In the genomic region with DNA sequence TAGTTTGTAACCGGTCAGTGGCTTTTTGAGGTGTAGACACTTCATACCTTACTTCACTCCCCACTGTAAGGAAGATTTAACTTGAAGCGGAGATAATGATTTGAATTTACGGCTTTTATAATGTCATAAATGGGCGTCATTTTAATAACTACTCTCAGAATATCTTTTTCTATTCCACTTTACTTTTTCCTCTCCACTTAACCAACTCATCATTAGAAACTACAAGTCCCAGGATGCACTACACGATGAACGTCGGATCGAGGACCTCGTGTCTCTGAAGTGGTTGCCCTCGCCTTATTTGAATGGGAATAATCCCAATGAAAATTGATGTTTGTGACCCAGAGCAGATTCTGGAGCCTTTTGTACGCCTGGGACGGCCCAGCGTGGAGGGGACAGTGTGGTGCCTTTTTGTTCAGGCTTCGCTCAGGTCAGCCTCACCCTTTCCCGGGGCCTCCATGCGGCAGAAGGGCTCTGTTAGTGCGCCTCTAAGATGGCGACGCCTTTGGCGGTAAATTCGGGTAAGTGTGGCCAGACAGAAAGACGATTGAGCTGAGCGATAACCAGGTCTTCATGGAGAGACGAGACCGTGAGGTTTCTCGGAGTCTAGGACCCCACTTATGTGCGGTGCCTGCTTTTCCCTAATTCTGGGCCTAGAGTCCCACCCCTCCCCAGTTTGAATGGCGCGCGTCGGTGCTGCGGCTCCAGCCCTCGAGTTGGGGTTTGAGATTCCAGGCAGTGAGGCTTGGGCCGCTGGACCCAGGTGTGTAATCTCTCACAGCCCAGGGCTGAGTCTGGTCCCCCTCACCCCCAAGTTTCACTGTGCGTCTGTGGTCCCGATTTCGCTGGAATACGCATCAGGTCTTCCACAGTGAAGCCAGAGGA, we compare ENCODE assay signal across 8 cellular contexts. TPM values are rescaled to one million over a fixed set of nuclear protein-coding genes. Genes with fewer than 3 reads are reported as not detected.
DNase-seq lines count a peak whose midpoint lies in the region; ATAC-seq and TF ChIP-seq lines count a peak whose summit lies in the region.

A gene with protein sequence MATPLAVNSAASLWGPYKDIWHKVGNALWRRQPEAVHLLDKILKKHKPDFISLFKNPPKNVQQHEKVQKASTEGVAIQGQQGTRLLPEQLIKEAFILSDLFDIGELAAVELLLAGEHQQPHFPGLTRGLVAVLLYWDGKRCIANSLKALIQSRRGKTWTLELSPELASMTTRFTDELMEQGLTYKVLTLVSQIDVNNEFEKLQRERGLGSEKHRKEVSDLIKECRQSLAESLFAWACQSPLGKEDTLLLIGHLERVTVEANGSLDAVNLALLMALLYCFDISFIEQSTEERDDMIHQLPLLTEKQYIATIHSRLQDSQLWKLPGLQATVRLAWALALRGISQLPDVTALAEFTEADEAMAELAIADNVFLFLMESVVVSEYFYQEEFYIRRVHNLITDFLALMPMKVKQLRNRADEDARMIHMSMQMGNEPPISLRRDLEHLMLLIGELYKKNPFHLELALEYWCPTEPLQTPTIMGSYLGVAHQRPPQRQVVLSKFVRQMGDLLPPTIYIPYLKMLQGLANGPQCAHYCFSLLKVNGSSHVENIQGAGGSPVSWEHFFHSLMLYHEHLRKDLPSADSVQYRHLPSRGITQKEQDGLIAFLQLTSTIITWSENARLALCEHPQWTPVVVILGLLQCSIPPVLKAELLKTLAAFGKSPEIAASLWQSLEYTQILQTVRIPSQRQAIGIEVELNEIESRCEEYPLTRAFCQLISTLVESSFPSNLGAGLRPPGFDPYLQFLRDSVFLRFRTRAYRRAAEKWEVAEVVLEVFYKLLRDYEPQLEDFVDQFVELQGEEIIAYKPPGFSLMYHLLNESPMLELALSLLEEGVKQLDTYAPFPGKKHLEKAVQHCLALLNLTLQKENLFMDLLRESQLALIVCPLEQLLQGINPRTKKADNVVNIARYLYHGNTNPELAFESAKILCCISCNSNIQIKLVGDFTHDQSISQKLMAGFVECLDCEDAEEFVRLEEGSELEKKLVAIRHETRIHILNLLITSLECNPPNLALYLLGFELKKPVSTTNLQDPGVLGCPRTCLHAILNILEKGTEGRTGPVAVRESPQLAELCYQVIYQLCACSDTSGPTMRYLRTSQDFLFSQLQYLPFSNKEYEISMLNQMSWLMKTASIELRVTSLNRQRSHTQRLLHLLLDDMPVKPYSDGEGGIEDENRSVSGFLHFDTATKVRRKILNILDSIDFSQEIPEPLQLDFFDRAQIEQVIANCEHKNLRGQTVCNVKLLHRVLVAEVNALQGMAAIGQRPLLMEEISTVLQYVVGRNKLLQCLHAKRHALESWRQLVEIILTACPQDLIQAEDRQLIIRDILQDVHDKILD (N-terminal part only) (plus strand): TSS at position 463 of the 882 bp plus-strand sequence. CDS start 28 bp downstream, at position 491.

- H3K27me3 ChIP-seq in DOHH2 (ENCODE audit: control insufficient read depth, low read length) (no peaks in the 10 kb centered on the region), fibroblast of lung (ENCODE audit: control insufficient read depth, insufficient read depth, low read length) (no peaks in the 10 kb centered on the region)

- no peaks in the 10 kb centered on the region for H3K9me3 Mint-ChIP-seq in activated T-cell treated with anti-CD3 and anti-CD28 coated beads, Interleukin-2, amount 50 U/mL, for 72 hours
- no peaks in the 10 kb centered on the region for H3K9me3 Mint-ChIP-seq in naive thymus-derived CD8-positive, alpha-beta T cell
- no peaks in the 10 kb centered on the region for H3K9me3 Mint-ChIP-seq in stimulated activated naive B cell treated with anti-CD40 and anti-IgM and Interleukin-4, amounts not matched to agents 10 μg/mL and 1 μg/mL and 100 μg/mL, for 72 hours

- POLR2A ChIA-PET in naive thymus-derived CD8-positive, alpha-beta T cell (lab: Charles Lee), result interaction anchor here (0.6 to 1.5 kb wide), 4 partner anchors 13 to 172 kb away, joined by 4 to 10 read pairs (median 4); partner anchors contain the start of gene CNOT4

- H3K4me1 Mint-ChIP-seq in activated T-cell treated with anti-CD3 and anti-CD28 coated beads, Interleukin-2, amount 50 U/mL, for 72 hours (ENCODE audit: low read depth), result peaks cover 29% of the 10 kb centered on the region
- peaks cover 8 to 21% (median 18%) of the 10 kb centered on the region in 4 donors for H3K4me1 Mint-ChIP-seq in naive thymus-derived CD8-positive, alpha-beta T cell
- H3K4me1 Mint-ChIP-seq in stimulated activated naive B cell treated with anti-CD40 and anti-IgM and Interleukin-4, amounts not matched to agents 10 μg/mL and 1 μg/mL and 100 μg/mL, for 72 hours, result peaks cover 10 to 20% of the 10 kb centered on the region in 2 donors

- ATAC-seq in GM21737 (IDR thresholded peaks at IDR 0.05; ENCODE audit: unreplicated experiment), result peak; percentile 78
- peak; percentile 87 to 88 for ATAC-seq in activated T-cell treated with anti-CD3 and anti-CD28 coated beads, Interleukin-2, amount 50 U/mL, for 72 hours (replicated peaks in 1 of 2)
- peak; percentile 88 to 89 for ATAC-seq in naive thymus-derived CD8-positive, alpha-beta T cell
- peak; percentile 86 to 89 for ATAC-seq in stimulated activated naive B cell treated with anti-CD40 and anti-IgM and Interleukin-4, amounts not matched to agents 10 μg/mL and 1 μg/mL and 100 μg/mL, for 72 hours (replicated peaks)

- H3K9me3 ChIP-seq in DOHH2 (ENCODE audit: control insufficient read depth, insufficient read depth, low read length), result no peaks in the 10 kb centered on the region
- no peaks in the 10 kb centered on the region for H3K9me3 ChIP-seq in fibroblast of lung (ENCODE audit: control insufficient read depth, insufficient read depth, low read depth, low read length)

- H3K36me3 ChIP-seq in DOHH2 (ENCODE audit: control insufficient read depth, low read length), result peaks cover 28% of the 10 kb centered on the region
- H3K36me3 ChIP-seq in fibroblast of lung (ENCODE audit: control insufficient read depth, insufficient read depth, low read length), result no peaks in the 10 kb centered on the region

- DNase-seq in KG1 (lab: John Stamatoyannopoulos, UW) (peak; percentile 51), RKO (ENCODE audit: low spot score) (peak; percentile 92), fibroblast of lung (ENCODE audit: low read depth in 2 of 2) (peak; percentile 75 to 92)
- DNase-seq in activated T-cell treated with anti-CD3 and anti-CD28 coated beads, Interleukin-2, amount 50 U/mL, for 72 hours, result peak; percentile 76 to 77
- DNase-seq in naive thymus-derived CD8-positive, alpha-beta T cell, result peak; percentile 50 to 98 (median 80)
- DNase-seq in stimulated activated naive B cell treated with anti-CD40 and anti-IgM and Interleukin-4, amounts not matched to agents 10 μg/mL and 1 μg/mL and 100 μg/mL, for 72 hours, result peak; percentile 81

- no peaks in the 10 kb centered on the region for H3K9me2 ChIP-seq in DOHH2 (replicated peaks; ENCODE audit: control insufficient read depth, low read length)

- H4K20me1 ChIP-seq in DOHH2 (ENCODE audit: control insufficient read depth, insufficient read depth, low read depth, low read length) (peaks cover 22% of the 10 kb centered on the region), fibroblast of lung (ENCODE audit: control insufficient read depth, extremely low read depth, insufficient read depth, low read length) (no peaks in the 10 kb centered on the region)

- H3K79me2 ChIP-seq in DOHH2 (ENCODE audit: control insufficient read depth, low read length) (peaks cover 50% of the 10 kb centered on the region), fibroblast of lung (ENCODE audit: control insufficient read depth, insufficient read depth, low read length) (peaks cover 40% of the 10 kb centered on the region)

- H2AFZ ChIP-seq in fibroblast of lung (ENCODE audit: low read length), result peak within 1 kb of the TSS; percentile 91

- H3F3A ChIP-seq in DOHH2 (ENCODE audit: control insufficient read depth, insufficient read depth), result peaks cover 6% of the 10 kb centered on the region; the same call in 1 of the 2 replicates

- peak within 1 kb of the TSS; percentile 82 for H3K27ac ChIP-seq in DOHH2 (ENCODE audit: low read depth, low read length)
- peak within 1 kb of the TSS; percentile 91 for H3K27ac ChIP-seq in fibroblast of lung (ENCODE audit: insufficient read depth, low read length)

- H3K4me1 ChIP-seq in DOHH2 (ENCODE audit: control insufficient read depth, low read length) (peaks cover 37% of the 10 kb centered on the region), fibroblast of lung (ENCODE audit: control insufficient read depth, extremely low read depth, insufficient read depth, low read length) (no peaks in the 10 kb centered on the region)

- H3K9ac ChIP-seq in fibroblast of lung (ENCODE audit: insufficient read depth, low read length), result peak within 1 kb of the TSS; percentile 67

- TF ChIP-seq CTCF in DOHH2 (IDR thresholded peaks at IDR 0.05; ENCODE audit: low read depth, low read length, poor library complexity, severe bottlenecking), result no peak
- TF ChIP-seq CTCF in fibroblast of lung (conservative IDR thresholded peaks at IDR 0.05 in 1 of 2, IDR thresholded peaks at IDR 0.05 in 1 of 2; ENCODE audit: low read depth in 1 of 2, low read length in 2 of 2), result no peak

- H3K4me3 ChIP-seq in DOHH2 (ENCODE audit: low read length) (peak within 1 kb of the TSS; percentile 84), fibroblast of lung (replicated peaks in 1 of 4; ENCODE audit: control extremely low read depth in 1 of 4, insufficient read depth in 1 of 4, low read depth in 3 of 4, low read length in 4 of 4) (peak within 1 kb of the TSS; percentile 78 to 92 (median 83))

- peaks cover 0 to 2% of the 10 kb centered on the region in 2 donors for H3K36me3 Mint-ChIP-seq in activated T-cell treated with anti-CD3 and anti-CD28 coated beads, Interleukin-2, amount 50 U/mL, for 72 hours (ENCODE audit: insufficient read depth in 2 of 2)
- peaks cover 0 to 15% (median 0%) of the 10 kb centered on the region in 3 donors for H3K36me3 Mint-ChIP-seq in naive thymus-derived CD8-positive, alpha-beta T cell
- H3K36me3 Mint-ChIP-seq in stimulated activated naive B cell treated with anti-CD40 and anti-IgM and Interleukin-4, amounts not matched to agents 10 μg/mL and 1 μg/mL and 100 μg/mL, for 72 hours, result peaks cover 5 to 6% of the 10 kb centered on the region in 2 donors

- no peak within 1 kb of the TSS for H3K4me3 Mint-ChIP-seq in activated T-cell treated with anti-CD3 and anti-CD28 coated beads, Interleukin-2, amount 50 U/mL, for 72 hours
- H3K4me3 Mint-ChIP-seq in naive thymus-derived CD8-positive, alpha-beta T cell, result peak within 1 kb of the TSS in 6 of 10 donors; percentile 37 to 73 (median 59)
- no peak within 1 kb of the TSS for H3K4me3 Mint-ChIP-seq in stimulated activated naive B cell treated with anti-CD40 and anti-IgM and Interleukin-4, amounts not matched to agents 10 μg/mL and 1 μg/mL and 100 μg/mL, for 72 hours

- no peak within 1 kb of the TSS for H3K27ac Mint-ChIP-seq in activated T-cell treated with anti-CD3 and anti-CD28 coated beads, Interleukin-2, amount 50 U/mL, for 72 hours
- H3K27ac Mint-ChIP-seq in naive thymus-derived CD8-positive, alpha-beta T cell, result peak within 1 kb of the TSS in 7 of 10 donors; percentile 43 to 90 (median 77)
- peak within 1 kb of the TSS; percentile 28 for H3K27ac Mint-ChIP-seq in stimulated activated naive B cell treated with anti-CD40 and anti-IgM and Interleukin-4, amounts not matched to agents 10 μg/mL and 1 μg/mL and 100 μg/mL, for 72 hours

- peak within 1 kb of the TSS; percentile 62 for H3K4me2 ChIP-seq in DOHH2 (ENCODE audit: low read length)
- H3K4me2 ChIP-seq in fibroblast of lung (ENCODE audit: extremely low read depth, insufficient read depth, low read length), result peak within 1 kb of the TSS; percentile 88

- peaks cover 6% of the 10 kb centered on the region for H3K27me3 Mint-ChIP-seq in activated T-cell treated with anti-CD3 and anti-CD28 coated beads, Interleukin-2, amount 50 U/mL, for 72 hours (ENCODE audit: low read depth)
- no peaks in the 10 kb centered on the region for H3K27me3 Mint-ChIP-seq in naive thymus-derived CD8-positive, alpha-beta T cell
- no peaks in the 10 kb centered on the region for H3K27me3 Mint-ChIP-seq in stimulated activated naive B cell treated with anti-CD40 and anti-IgM and Interleukin-4, amounts not matched to agents 10 μg/mL and 1 μg/mL and 100 μg/mL, for 72 hours

RNA-seq across cellular contexts. Expression of the gene that starts here (rescaled TPM):
- 10 to 100 TPM; 76.6 to 79.8 TPM for total RNA-seq in activated T-cell treated with anti-CD3 and anti-CD28 coated beads, Interleukin-2, amount 50 U/mL, for 72 hours
- 31.3 and 36.7 TPM in 2 replicates for total RNA-seq in fibroblast of lung
- 28.1 and 47.0 TPM in 2 replicates for polyA plus RNA-seq in fibroblast of lung
- polyA plus RNA-seq in fibroblast of lung (2012), result 23.0 and 36.4 TPM in 2 replicates
- polyA minus RNA-seq in fibroblast of lung (ENCODE audit: low replicate concordance), result 37.8 and 55.2 TPM in 2 replicates
- 10 to 100 TPM; 73.7 to 77.8 TPM for total RNA-seq in naive thymus-derived CD8-positive, alpha-beta T cell
- 10 to 100 TPM; 20.5 to 24.9 (median 22.2) TPM for polyA plus RNA-seq in naive thymus-derived CD8-positive, alpha-beta T cell

Comparison
In these comparisons a context has a peak if more than half of its experiments do, and no peak if none do; other contexts are left out.
1. Peak in every context shown above with its lines: DNase-seq, ATAC-seq, H3K4me3 ChIP-seq and H3K27ac ChIP-seq.
2. H3K4me3 Mint-ChIP-seq: peak in naive thymus-derived CD8-positive, alpha-beta T cell (6 of 10); none in activated T-cell treated with anti-CD3 and anti-CD28 coated beads, Interleukin-2, amount 50 U/mL, for 72 hours (0 of 2) and stimulated activated naive B cell treated with anti-CD40 and anti-IgM and Interleukin-4, amounts not matched to agents 10 μg/mL and 1 μg/mL and 100 μg/mL, for 72 hours (0 of 2).